26 cellular contexts compared by ENCODE assay signal in genomic region chr1:116407033-116407432, GRCh38. TPM values are rescaled to one million over a fixed set of nuclear protein-coding genes. Genes with fewer than 3 reads are reported as not detected.
DNase-seq lines count a peak whose midpoint lies in the region; ATAC-seq and TF ChIP-seq lines count a peak whose summit lies in the region.
"Had no signal": no experiment of that assay in that cellular context is flagged by ENCODE, and none has a peak within 500 bp of the region (broad histone marks: within the 10 kb centered on the region; RNA-seq: fewer than 3 reads in every experiment).

No MANE protein-coding gene starts in this region.

- no peak overlapping the region for H3K4me3 Mint-ChIP-seq in effector memory CD8-positive, alpha-beta T cell
- H3K4me3 Mint-ChIP-seq in stimulated activated effector memory CD8-positive, alpha-beta T cell treated with anti-CD3 and anti-CD28 coated beads, Interleukin-12 subunit alpha, Interleukin-12 subunit beta, amount 100 ng/mL, for 72 hours = no peak overlapping the region
- H3K4me3 Mint-ChIP-seq: dendritic cell treated with granulocyte-macrophage colony-stimulating factor and Interleukin-4, amounts not matched to agents 40 ng/mL and 50 ng/mL, for 4 days; mesothelial cell of epicardium; WTC11 had no signal

- peaks cover 6 to 16% of the 10 kb centered on the region in 2 donors for H3K4me1 Mint-ChIP-seq in effector memory CD8-positive, alpha-beta T cell (ENCODE audit: low read depth in 2 of 2)
- H3K4me1 Mint-ChIP-seq in stimulated activated effector memory CD8-positive, alpha-beta T cell treated with anti-CD3 and anti-CD28 coated beads, Interleukin-12 subunit alpha, Interleukin-12 subunit beta, amount 100 ng/mL, for 72 hours = peaks cover 21% of the 10 kb centered on the region
- H3K4me1 Mint-ChIP-seq: WTC11 had no signal

- H4K20me1 ChIP-seq in Karpas-422 (ENCODE audit: insufficient read depth, low read depth, low read length) = peaks cover 40% of the 10 kb centered on the region

- H3K27me3 ChIP-seq in cardiac muscle cell = no peaks in the 10 kb centered on the region
- no peaks in the 10 kb centered on the region for H3K27me3 ChIP-seq in Karpas-422 (ENCODE audit: low read length)
- H3K27me3 ChIP-seq: esophagus squamous epithelium, foreskin keratinocyte, Peyer's patch had no signal

- no peaks in the 10 kb centered on the region for H3K9me3 ChIP-seq in cardiac muscle cell (ENCODE audit: low read depth)
- no peaks in the 10 kb centered on the region for H3K9me3 ChIP-seq in Karpas-422 (ENCODE audit: low read length)
- H3K9me3 ChIP-seq: esophagus squamous epithelium, Peyer's patch had no signal

- H3K4me3 ChIP-seq in cardiac muscle cell (no peak overlapping the region), Karpas-422 (ENCODE audit: low read length) (no peak overlapping the region)
- H3K4me3 ChIP-seq: esophagus squamous epithelium, Peyer's patch had no signal

- H3K27ac Mint-ChIP-seq in effector memory CD8-positive, alpha-beta T cell = peak overlapping the region; percentile 7 to 62
- peak overlapping the region; percentile 75 for H3K27ac Mint-ChIP-seq in stimulated activated effector memory CD8-positive, alpha-beta T cell treated with anti-CD3 and anti-CD28 coated beads, Interleukin-12 subunit alpha, Interleukin-12 subunit beta, amount 100 ng/mL, for 72 hours
- H3K27ac Mint-ChIP-seq: dendritic cell treated with granulocyte-macrophage colony-stimulating factor and Interleukin-4, amounts not matched to agents 40 ng/mL and 50 ng/mL, for 4 days; mesothelial cell of epicardium; WTC11 had no signal

- H3K36me3 Mint-ChIP-seq in effector memory CD8-positive, alpha-beta T cell (ENCODE audit: insufficient read depth) = peaks cover 48% of the 10 kb centered on the region
- H3K36me3 Mint-ChIP-seq in stimulated activated effector memory CD8-positive, alpha-beta T cell treated with anti-CD3 and anti-CD28 coated beads, Interleukin-12 subunit alpha, Interleukin-12 subunit beta, amount 100 ng/mL, for 72 hours = peaks cover 48% of the 10 kb centered on the region

- no peak for TF ChIP-seq CTCF in cardiac muscle cell (IDR thresholded peaks at IDR 0.05; ENCODE audit: low read depth, low read length)

- no peak overlapping the region for H2AFZ ChIP-seq in Karpas-422 (ENCODE audit: low read length)

- no peaks in the 10 kb centered on the region for H3K27me3 Mint-ChIP-seq in effector memory CD8-positive, alpha-beta T cell
- H3K27me3 Mint-ChIP-seq: dendritic cell treated with granulocyte-macrophage colony-stimulating factor and Interleukin-4, amounts not matched to agents 40 ng/mL and 50 ng/mL, for 4 days had no signal

- H3K27ac ChIP-seq in cardiac muscle cell = peak overlapping the region; percentile 95
- 0 out of 2 replicates have a peak overlapping the region, but pooled peaks have one; percentile 52 for H3K27ac ChIP-seq in Karpas-422 (ENCODE audit: low read length)
- H3K27ac ChIP-seq: esophagus squamous epithelium, foreskin keratinocyte had no signal

- ATAC-seq in left ventricle myocardium superior (no peak), GM18520 (IDR thresholded peaks at IDR 0.05; ENCODE audit: unreplicated experiment) (no peak)
- ATAC-seq in effector memory CD8-positive, alpha-beta T cell (replicated peaks) = no peak
- ATAC-seq in stimulated activated effector memory CD8-positive, alpha-beta T cell treated with anti-CD3 and anti-CD28 coated beads, Interleukin-12 subunit alpha, Interleukin-12 subunit beta, amount 100 ng/mL, for 72 hours = no peak
- ATAC-seq: foreskin keratinocyte, WTC11 had no signal

- intact Hi-C loops in left ventricle myocardium superior (cut with micrococcal nuclease) = no loop called here

- H3K9me2 ChIP-seq in Karpas-422 (replicated peaks; ENCODE audit: insufficient read depth, low read length) = no peaks in the 10 kb centered on the region

- no peak overlapping the region for H3K4me2 ChIP-seq in Karpas-422 (ENCODE audit: low read depth, low read length, poor library complexity, severe bottlenecking)

- no peak overlapping the region for H3K9ac ChIP-seq in Karpas-422 (ENCODE audit: low read length)

- H3K4me1 ChIP-seq in cardiac muscle cell (ENCODE audit: low read depth) (peaks cover 56% of the 10 kb centered on the region), Karpas-422 (ENCODE audit: low read length) (peaks cover 4% of the 10 kb centered on the region)

- H3K79me2 ChIP-seq in Karpas-422 (ENCODE audit: low read length) = no peaks in the 10 kb centered on the region

- H3K36me3 ChIP-seq in cardiac muscle cell (peaks cover 53% of the 10 kb centered on the region), Karpas-422 (ENCODE audit: insufficient read depth, low read length) (peaks cover 59% of the 10 kb centered on the region)

- DNase-seq in cardiac muscle cell (ENCODE audit: low read depth in 1 of 2, low spot score in 1 of 2) (no peak), left ventricle myocardium superior (no peak), Karpas-422 (peak; percentile 61), NOMO-1 (lab: John Stamatoyannopoulos, UW; ENCODE audit: unreplicated experiment in 2 of 2) (no peak)
- DNase-seq in effector memory CD8-positive, alpha-beta T cell = no peak
- DNase-seq in stimulated activated effector memory CD8-positive, alpha-beta T cell treated with anti-CD3 and anti-CD28 coated beads, Interleukin-12 subunit alpha, Interleukin-12 subunit beta, amount 100 ng/mL, for 72 hours (ENCODE audit: low spot score in 2 of 2) = no peak
- DNase-seq: activated CD8-positive, alpha-beta memory T cell treated with anti-CD3 and anti-CD28 coated beads, Interleukin-2, amount 50 U/mL, for 48 hours; C1 segment of cervical spinal cord; DND-41; esophagus squamous epithelium; foreskin keratinocyte; GF-D8; GOT3; head of caudate nucleus; NCI-H1092; NCI-H1694 treated with DMSO at 0.1 percent for 48 hours; NCI-H446; NCI-H774; Peyer's patch; stimulated activated CD4-positive, alpha-beta T cell treated with anti-CD3 and anti-CD28 coated beads, Interleukin-4, amount 100 ng/mL, for 24 hours; SW 1271; trophoblast cell had no signal

- H3K9me3 Mint-ChIP-seq in effector memory CD8-positive, alpha-beta T cell = no peaks in the 10 kb centered on the region
- H3K9me3 Mint-ChIP-seq in stimulated activated effector memory CD8-positive, alpha-beta T cell treated with anti-CD3 and anti-CD28 coated beads, Interleukin-12 subunit alpha, Interleukin-12 subunit beta, amount 100 ng/mL, for 72 hours = no peaks in the 10 kb centered on the region
- H3K9me3 Mint-ChIP-seq: dendritic cell treated with granulocyte-macrophage colony-stimulating factor and Interleukin-4, amounts not matched to agents 40 ng/mL and 50 ng/mL, for 4 days; mesothelial cell of epicardium; WTC11 had no signal

RNA-seq across cellular contexts. Expression of gene ATP1A1, which starts 34.0 kb away (rescaled TPM):
- 754 and 1,350 TPM in 2 replicates for total RNA-seq in cardiac muscle cell
- polyA plus RNA-seq in cardiac muscle cell = 665 and 1,094 TPM in 2 replicates
- total RNA-seq in left ventricle myocardium superior = 269 TPM
- 931 and 967 TPM in 2 replicates for total RNA-seq in Karpas-422 (2014; rRNA removed; shearing (Covaris generic); ENCODE audit: low replicate concordance)
